ENCODE assay signal across 18 cellular contexts in genomic region chr15:29064290-29064689, GRCh38.
DNase-seq lines count a peak whose midpoint lies in the region; ATAC-seq and TF ChIP-seq lines count a peak whose summit lies in the region.
"Had no signal": no experiment of that assay in that cellular context is flagged by ENCODE, and none has a peak within 500 bp of the region (broad histone marks: within the 10 kb centered on the region; RNA-seq: fewer than 3 reads in every experiment).

No MANE protein-coding gene starts in this region.

- no peaks in the 10 kb centered on the region; the same call in 1 of the 2 replicates for H3K4me1 ChIP-seq in GM23338 (ENCODE audit: insufficient read depth)

- H3K27me3 Mint-ChIP-seq in CD4-positive, alpha-beta T cell: no peaks in the 10 kb centered on the region
- H3K27me3 Mint-ChIP-seq in GM23338 (ENCODE audit: insufficient read depth, low read depth, poor library complexity) (peaks cover 7% of the 10 kb centered on the region), WTC11 (ENCODE audit: low read depth) (no peaks in the 10 kb centered on the region; the same call in 1 of the 2 replicates)
- H3K27me3 Mint-ChIP-seq: IgD-negative memory B cell had no signal

- intact Hi-C loops in CD4-positive, alpha-beta T cell (cut with DNase I, micrococcal nuclease): no loop called here

- no peak overlapping the region for H3K4me2 ChIP-seq in GM23338

- H3K27ac ChIP-seq in CD4-positive, alpha-beta T cell (ENCODE audit: low read depth, low read length): no peak overlapping the region
- no peak overlapping the region for H3K27ac ChIP-seq in GM23338 (ENCODE audit: low read depth)
- H3K27ac ChIP-seq: C4-2B, HL-60 had no signal

- DNase-seq in CD4-positive, alpha-beta T cell: no peak
- DNase-seq in GM23338 (ENCODE audit: low spot score) (peak; percentile 22), WTC11 (ENCODE audit: low spot score) (peak; percentile 24), islet precursor cell (peak; percentile 48), foreskin melanocyte (no peak), NCI-H345 (lab: John Stamatoyannopoulos, UW) (no peak)
- DNase-seq: COR-L47, H7, NCI-H1417 treated with DMSO at 0.1 percent for 48 hours, NCI-H1930, NCI-H226, NCI-H526 treated with DMSO at 0.1 percent for 48 hours, RPMI8226, SIG-M5 had no signal

- no peaks in the 10 kb centered on the region for H3K9me3 Mint-ChIP-seq in CD4-positive, alpha-beta T cell
- H3K9me3 Mint-ChIP-seq in GM23338: peaks cover 7% of the 10 kb centered on the region
- peaks cover 13% of the 10 kb centered on the region for H3K9me3 Mint-ChIP-seq in WTC11

- H3K4me3 ChIP-seq in GM23338: no peak overlapping the region

- TF ChIP-seq CTCF in CD4-positive, alpha-beta T cell (IDR thresholded peaks at IDR 0.05): no peak
- no peak for TF ChIP-seq CTCF in GM23338 (conservative IDR thresholded peaks at IDR 0.05; ENCODE audit: low read depth in 2 of 2)
- TF ChIP-seq CTCF in WTC11 (IDR thresholded peaks at IDR 0.05): no peak

- CTCF ChIA-PET in CD4-positive, alpha-beta T cell (lab: Charles Lee): no interaction called here
- CTCF ChIA-PET in WTC11 (lab: Charles Lee): interaction anchor here (2.4 kb wide), 1 partner anchor 26 kb away, joined by 7 read pairs; no protein-coding TSS in a partner anchor

- H3K9me3 ChIP-seq in CD4-positive, alpha-beta T cell (ENCODE audit: control insufficient read depth, low read length): no peaks in the 10 kb centered on the region

- no peaks in the 10 kb centered on the region for H3F3A ChIP-seq in GM23338 (replicated peaks; ENCODE audit: low read depth)

- H3K4me3 Mint-ChIP-seq in CD4-positive, alpha-beta T cell: no peak overlapping the region
- no peak overlapping the region for H3K4me3 Mint-ChIP-seq in GM23338
- no peak overlapping the region for H3K4me3 Mint-ChIP-seq in WTC11
- H3K4me3 Mint-ChIP-seq: IgD-negative memory B cell had no signal

- POLR2A ChIA-PET in CD4-positive, alpha-beta T cell (lab: Charles Lee): no interaction called here
- POLR2A ChIA-PET in WTC11 (lab: Charles Lee): no interaction called here

- H3K4me1 Mint-ChIP-seq in CD4-positive, alpha-beta T cell (ENCODE audit: low read depth): peaks cover 61% of the 10 kb centered on the region
- H3K4me1 Mint-ChIP-seq in GM23338 (peaks cover 15% of the 10 kb centered on the region), WTC11 (peaks cover 18% of the 10 kb centered on the region)
- H3K4me1 Mint-ChIP-seq: IgD-negative memory B cell had no signal

- no peaks in the 10 kb centered on the region; the same call in 1 of the 2 replicates for H3K9me2 ChIP-seq in GM23338 (ENCODE audit: insufficient read depth)

- no peak for ATAC-seq in CD4-positive, alpha-beta T cell (ENCODE audit: poor library complexity)
- ATAC-seq in GM23338: peak; percentile 61; the same call in 2 of the 3 replicates
- peak; percentile 52; the same call in 1 of the 2 replicates for ATAC-seq in WTC11
- ATAC-seq in GM18520 (IDR thresholded peaks at IDR 0.05; ENCODE audit: unreplicated experiment): no peak

- H4K20me1 ChIP-seq in GM23338 (replicated peaks; ENCODE audit: insufficient read depth): no peaks in the 10 kb centered on the region

- H3K79me2 ChIP-seq in GM23338 (replicated peaks; ENCODE audit: insufficient read depth): no peaks in the 10 kb centered on the region

- H3K36me3 Mint-ChIP-seq in CD4-positive, alpha-beta T cell (ENCODE audit: low read depth): peaks cover 41% of the 10 kb centered on the region
- H3K36me3 Mint-ChIP-seq in GM23338 (ENCODE audit: low read depth) (peaks cover 8% of the 10 kb centered on the region), WTC11 (peaks cover 10% of the 10 kb centered on the region)
- H3K36me3 Mint-ChIP-seq: IgD-negative memory B cell had no signal

- no peak overlapping the region for H2AFZ ChIP-seq in GM23338

- no peaks in the 10 kb centered on the region for H3K36me3 ChIP-seq in GM23338 (ENCODE audit: insufficient read depth)

- H3K27me3 ChIP-seq in CD4-positive, alpha-beta T cell (ENCODE audit: control insufficient read depth, insufficient read depth, low read length): no peaks in the 10 kb centered on the region
- no peaks in the 10 kb centered on the region for H3K27me3 ChIP-seq in GM23338 (ENCODE audit: insufficient read depth)

- H3K27ac Mint-ChIP-seq in CD4-positive, alpha-beta T cell: peak overlapping the region; percentile 6
- H3K27ac Mint-ChIP-seq in GM23338 (peak overlapping the region; percentile 29; the same call in 1 of the 2 replicates), WTC11 (0 out of 2 replicates have a peak overlapping the region, but pooled peaks have one; percentile 6)
- H3K27ac Mint-ChIP-seq: IgD-negative memory B cell had no signal

TF ChIP-seq in GM23338, 12 proteins besides CTCF, POLR2A, EP300 and RAD21 (continues in another document):
- no peak for TF ChIP-seq CREB1 (CRISPR knock-in tag; IDR thresholded peaks at IDR 0.05; ENCODE audit: low read depth)
- TF ChIP-seq ZNF331 (CRISPR knock-in tag; IDR thresholded peaks at IDR 0.05; ENCODE audit: low read depth): no peak
- TF ChIP-seq ETS1 (IDR thresholded peaks at IDR 0.05): no peak
- no peak for TF ChIP-seq ZNF114 (CRISPR knock-in tag; IDR thresholded peaks at IDR 0.05)
- no peak for TF ChIP-seq EZH2 (IDR thresholded peaks at IDR 0.05; ENCODE audit: low read depth, unreplicated experiment)

TF ChIP-seq in WTC11, 78 proteins besides CTCF, POLR2A, EP300 and RAD21:
- TF ChIP-seq NFYB (CRISPR knock-in tag; conservative IDR thresholded peaks at IDR 0.05; ENCODE audit: low read depth): no peak
- TF ChIP-seq SMAD3 (CRISPR knock-in tag; IDR thresholded peaks at IDR 0.05; ENCODE audit: borderline replicate concordance): no peak
- TF ChIP-seq FOXP4 (CRISPR knock-in tag; IDR thresholded peaks at IDR 0.05): no peak

Comparison
In these comparisons a context has a peak if more than half of its experiments do, and no peak if none do; other contexts are left out.
1. ATAC-seq: peak in GM23338 (single experiment) and WTC11 (single experiment); none in CD4-positive, alpha-beta T cell (single experiment) and GM18520 (single experiment).
2. DNase-seq: peak in GM23338 (single experiment), WTC11 (single experiment) and islet precursor cell (single experiment); none in CD4-positive, alpha-beta T cell (0 of 10), foreskin melanocyte (single experiment) and NCI-H345 (single experiment).
3. Peak in every context shown above with its lines, with median percentiles within 50 percentile points of each other: H3K27ac Mint-ChIP-seq.